ENCODE assay signal across 32 cellular contexts in genomic region chr2:24008672-24009366, GRCh38. TPM values are rescaled to one million over a fixed set of nuclear protein-coding genes. Genes with fewer than 3 reads are reported as not detected.
A peak's percentile ranks its signal among the peaks of the same experiment; 100 is the strongest.
DNase-seq lines count a peak whose midpoint lies in the region; ATAC-seq, FAIRE-seq and TF ChIP-seq lines count a peak whose summit lies in the region.
"Had no signal": no experiment of that assay in that cellular context is flagged by ENCODE, and none has a peak within 500 bp of the region (broad histone marks: within the 10 kb centered on the region; RNA-seq: fewer than 3 reads in every experiment).

No MANE protein-coding gene starts in this region.

- H3K56ac ChIP-seq in H9 (ENCODE audit: insufficient read length, low read depth, low read length) (no peak overlapping the region), H1 (replicated peaks; ENCODE audit: insufficient read length, low read depth, low read length) (no peak overlapping the region)

- H4K5ac ChIP-seq in H9 (ENCODE audit: insufficient read length, low read depth, low read length) (no peak overlapping the region), H1 (ENCODE audit: insufficient read length, low read depth, low read length) (no peak overlapping the region)

- H4K91ac ChIP-seq in H9 (ENCODE audit: insufficient read length, low read depth, low read length), result no peak overlapping the region
- H4K91ac ChIP-seq in H1 (replicated peaks; ENCODE audit: insufficient read length, low read length), result no peak overlapping the region

- TF ChIP-seq CTCF in A549 (IDR thresholded peaks at IDR 0.05) (no peak), H9 (conservative IDR thresholded peaks at IDR 0.05) (no peak), H1 (IDR thresholded peaks at IDR 0.05; ENCODE audit: control extremely low read depth in 1 of 3, insufficient read depth in 1 of 3, low read depth in 1 of 3, low read length in 3 of 3) (no peak), mesothelial cell of epicardium (IDR thresholded peaks at IDR 0.05; ENCODE audit: unreplicated experiment) (no peak), HFFc6 (IDR thresholded peaks at IDR 0.05) (no peak)

- peak overlapping the region; percentile 48 to 72 for H3K27ac ChIP-seq in A549
- H3K27ac ChIP-seq in H9 (ENCODE audit: insufficient read length, low read depth, low read length), result no peak overlapping the region
- no peak overlapping the region for H3K27ac ChIP-seq in H1 (ENCODE audit: low read depth, low read length)
- H3K27ac ChIP-seq: colonic mucosa, epithelial cell of prostate, SJSA1, spleen, thoracic aorta, WERI-Rb-1 had no signal

- H3K18ac ChIP-seq in H9 (ENCODE audit: insufficient read length, low read depth, low read length) (no peak overlapping the region), H1 (ENCODE audit: extremely low read depth, low read length) (peak overlapping the region; percentile 15; the same call in 1 of the 2 replicates)

- CTCF ChIA-PET in A549 (lab: Yijun Ruan, JAX), result interaction anchor here (1.1 to 2.5 kb wide), 3 partner anchors 22 to 82 kb away, joined by 4 to 12 read pairs (median 5); partner anchors contain the start of genes ATAD2B and TP53I3
- CTCF ChIA-PET in H1 (lab: Charles Lee; ENCODE audit: partially characterized antibody), result interaction anchor here (0.8 to 1.9 kb wide), 7 partner anchors 11 to 82 kb away, joined by 3 to 8 read pairs (median 4); partner anchors contain the start of gene ATAD2B

- H3K79me2 ChIP-seq in H9 (ENCODE audit: insufficient read depth, low read length), result no peaks in the 10 kb centered on the region
- no peaks in the 10 kb centered on the region for H3K79me2 ChIP-seq in H1 (ENCODE audit: control insufficient read depth in 1 of 2, insufficient read depth in 2 of 2, low read length in 2 of 2)

- no peaks in the 10 kb centered on the region for H4K20me1 ChIP-seq in H9 (ENCODE audit: control insufficient read depth, insufficient read depth, insufficient read length)
- H4K20me1 ChIP-seq in H1 (replicated peaks in 1 of 2; ENCODE audit: control insufficient read depth in 1 of 2, insufficient read depth in 2 of 2, low read length in 2 of 2), result no peaks in the 10 kb centered on the region

- H3K23ac ChIP-seq in H9 (ENCODE audit: insufficient read length, low read depth, low read length), result no peak overlapping the region
- no peak overlapping the region for H3K23ac ChIP-seq in H1 (ENCODE audit: insufficient read length)

- H3K4ac ChIP-seq in H9 (ENCODE audit: low read depth, low read length) (no peak overlapping the region), H1 (replicated peaks; ENCODE audit: insufficient read length, low read depth, low read length) (no peak overlapping the region)

- ATAC-seq in A549 (peak; percentile 69 to 72; a peak in 5 of 6 replicates), HG03097 (IDR thresholded peaks at IDR 0.05; ENCODE audit: low FRiP score, unreplicated experiment) (no peak)
- no peak for ATAC-seq in activated T-cell treated with anti-CD3 and anti-CD28 coated beads, Interleukin-2, amount 50 U/mL, for 72 hours (replicated peaks in 1 of 2)
- ATAC-seq: CD8-positive, alpha-beta T cell had no signal

- H3K79me1 ChIP-seq in H9 (ENCODE audit: insufficient read depth, low read depth, low read length, poor library complexity, severe bottlenecking) (no peaks in the 10 kb centered on the region), H1 (ENCODE audit: low read depth, low read length) (no peaks in the 10 kb centered on the region)

- peak; percentile 68 for FAIRE-seq in A549 (lab: Jason Lieb, UNC)
- FAIRE-seq in H1 (lab: Jason Lieb, UNC), result no peak
- FAIRE-seq: GM12892, urothelium cell line had no signal

- H3K4me3 ChIP-seq in A549 (0 out of 3 replicates have a peak overlapping the region, but pooled peaks have one; percentile 11), H1 (ENCODE audit: extremely low read depth in 1 of 4, insufficient read depth in 2 of 4, low read depth in 3 of 4, low read length in 4 of 4) (no peak overlapping the region)

- H3K14ac ChIP-seq in H9 (ENCODE audit: insufficient read depth, low read length) (no peak overlapping the region), H1 (ENCODE audit: insufficient read length) (no peak overlapping the region)

- no peak overlapping the region for H3K9ac ChIP-seq in H9 (ENCODE audit: extremely low read depth, insufficient read length, low read length)
- H3K9ac ChIP-seq in H1 (replicated peaks in 1 of 4; ENCODE audit: extremely low read depth in 1 of 4, low read depth in 3 of 4, low read length in 3 of 4), result no peak overlapping the region

- POLR2A ChIA-PET in A549 (lab: Yijun Ruan, JAX) (interaction anchor here (0.6 kb wide), 1 partner anchor 69 kb away, joined by 7 read pairs; no protein-coding TSS in a partner anchor), H1 (lab: Charles Lee; ENCODE audit: partially characterized antibody) (interaction anchor here (0.6 to 3.6 kb wide), 9 partner anchors 11 to 307 kb away, joined by 3 to 20 read pairs (median 5); partner anchors contain the start of genes ATAD2B and SF3B6)

- H2BK20ac ChIP-seq in H9 (ENCODE audit: low read depth, low read length, poor library complexity, severe bottlenecking), result no peak overlapping the region
- no peak overlapping the region for H2BK20ac ChIP-seq in H1 (ENCODE audit: low read length)

- H3K9me3 Mint-ChIP-seq in H9 (no peaks in the 10 kb centered on the region), mesothelial cell of epicardium (no peaks in the 10 kb centered on the region), HFFc6 (no peaks in the 10 kb centered on the region)
- H3K9me3 Mint-ChIP-seq in activated T-cell treated with anti-CD3 and anti-CD28 coated beads, Interleukin-2, amount 50 U/mL, for 72 hours, result no peaks in the 10 kb centered on the region
- H3K9me3 Mint-ChIP-seq: activated naive CD8-positive, alpha-beta T cell treated with anti-CD3 and anti-CD28 coated beads for 36 hours; CD8-positive, alpha-beta T cell; stimulated activated naive CD8-positive, alpha-beta T cell treated with anti-CD3 and anti-CD28 coated beads, Interleukin-15, amount 100 ng/mL, for 72 hours had no signal

- H3K36me3 Mint-ChIP-seq in H9 (ENCODE audit: insufficient read depth in 1 of 3, low read depth in 3 of 3) (no peaks in the 10 kb centered on the region; a peak in 1 of 7 replicates), mesothelial cell of epicardium (peaks cover 2% of the 10 kb centered on the region), HFFc6 (ENCODE audit: low read depth) (no peaks in the 10 kb centered on the region; the same call in 1 of the 2 replicates)
- H3K36me3 Mint-ChIP-seq in activated T-cell treated with anti-CD3 and anti-CD28 coated beads, Interleukin-2, amount 50 U/mL, for 72 hours (ENCODE audit: insufficient read depth in 2 of 2), result no peaks in the 10 kb centered on the region
- H3K36me3 Mint-ChIP-seq: activated naive CD8-positive, alpha-beta T cell treated with anti-CD3 and anti-CD28 coated beads for 36 hours; CD8-positive, alpha-beta T cell had no signal

- no peak for TF ChIP-seq RAD21 in A549 (conservative IDR thresholded peaks at IDR 0.05 in 1 of 2, IDR thresholded peaks at IDR 0.05 in 1 of 2)
- TF ChIP-seq RAD21 in H1 (IDR thresholded peaks at IDR 0.05 in 1 of 2, conservative IDR thresholded peaks at IDR 0.05 in 1 of 2; ENCODE audit: low read depth in 2 of 2, low read length in 2 of 2), result no peak

- H4K8ac ChIP-seq in H9 (replicated peaks; ENCODE audit: insufficient read length, low read depth, low read length) (no peak overlapping the region), H1 (ENCODE audit: extremely low read depth, insufficient read depth, low read length) (no peak overlapping the region)

- peaks cover 45% of the 10 kb centered on the region for H3K4me1 ChIP-seq in A549
- no peaks in the 10 kb centered on the region; the same call in 1 of the 2 replicates for H3K4me1 ChIP-seq in H9 (ENCODE audit: insufficient read depth, low read length)
- H3K4me1 ChIP-seq in H1 (replicated peaks in 1 of 4; ENCODE audit: control insufficient read depth in 3 of 4, insufficient read depth in 4 of 4, low read length in 3 of 4), result peaks cover 0 to 15% (median 11%) of the 10 kb centered on the region in 4 experiments; a peak in 6 of 7 replicates
- H3K4me1 ChIP-seq: colonic mucosa had no signal

- H3K27me3 ChIP-seq in H9 (ENCODE audit: insufficient read depth, low read length), result no peaks in the 10 kb centered on the region; the same call in 1 of the 2 replicates
- H3K27me3 ChIP-seq in H1 (replicated peaks in 1 of 4; ENCODE audit: control insufficient read depth in 3 of 4, extremely low read depth in 1 of 4, insufficient read depth in 3 of 4, low read length in 3 of 4), result peaks cover 0 to 13% (median 6%) of the 10 kb centered on the region in 4 experiments; a peak in 3 of 7 replicates
- H3K27me3 ChIP-seq: SJSA1 had no signal

- H2BK120ac ChIP-seq in H9 (ENCODE audit: low read depth, low read length, poor library complexity, severe bottlenecking) (no peak overlapping the region), H1 (replicated peaks; ENCODE audit: low read depth, low read length) (no peak overlapping the region)

- H3K36me3 ChIP-seq in H1 (ENCODE audit: control insufficient read depth in 2 of 4, insufficient read depth in 4 of 4, low read length in 3 of 4), result no peaks in the 10 kb centered on the region
- H3K36me3 ChIP-seq: colonic mucosa, SJSA1, spleen, thoracic aorta, WERI-Rb-1 had no signal

- H3K4me1 Mint-ChIP-seq in H9, result peaks cover 20 to 21% of the 10 kb centered on the region in 2 experiments
- H3K4me1 Mint-ChIP-seq in mesothelial cell of epicardium, result peaks cover 8% of the 10 kb centered on the region
- H3K4me1 Mint-ChIP-seq in activated T-cell treated with anti-CD3 and anti-CD28 coated beads, Interleukin-2, amount 50 U/mL, for 72 hours (ENCODE audit: low read depth), result no peaks in the 10 kb centered on the region
- peaks cover 6% of the 10 kb centered on the region; the same call in 1 of the 2 replicates for H3K4me1 Mint-ChIP-seq in HFFc6 (ENCODE audit: low read depth)

- peak overlapping the region in 1 of 3 experiments; percentile 85; a peak in 2 of 7 replicates for H3K27ac Mint-ChIP-seq in H9
- H3K27ac Mint-ChIP-seq in mesothelial cell of epicardium, result no peak overlapping the region
- no peak overlapping the region for H3K27ac Mint-ChIP-seq in activated T-cell treated with anti-CD3 and anti-CD28 coated beads, Interleukin-2, amount 50 U/mL, for 72 hours
- no peak overlapping the region for H3K27ac Mint-ChIP-seq in HFFc6
- H3K27ac Mint-ChIP-seq: activated naive CD8-positive, alpha-beta T cell treated with anti-CD3 and anti-CD28 coated beads for 36 hours; CD8-positive, alpha-beta T cell; stimulated activated naive CD8-positive, alpha-beta T cell treated with anti-CD3 and anti-CD28 coated beads, Interleukin-15, amount 100 ng/mL, for 72 hours had no signal

- H3K27me3 Mint-ChIP-seq in H9 (ENCODE audit: low read depth) (peaks cover 15% of the 10 kb centered on the region), mesothelial cell of epicardium (ENCODE audit: low read depth) (peaks cover 34% of the 10 kb centered on the region), HFFc6 (ENCODE audit: insufficient read depth) (peaks cover 4% of the 10 kb centered on the region; the same call in 1 of the 2 replicates)
- H3K27me3 Mint-ChIP-seq in activated T-cell treated with anti-CD3 and anti-CD28 coated beads, Interleukin-2, amount 50 U/mL, for 72 hours (ENCODE audit: low read depth), result peaks cover 36% of the 10 kb centered on the region

- 35% methylated on average over 13 of the region's 13 CpGs for WGBS in A549 (ENCODE audit: missing lambda C conversion rate)
- no CpG with 5 or more reads among the region's 13 CpGs for WGBS in H9 (ENCODE audit: extremely low coverage, insufficient read length, low lambda C conversion rate)
- 83% methylated on average over 13 of the region's 13 CpGs; no CpG with 5 or more reads in 1 of the 2 experiments for WGBS in H1 (ENCODE audit: extremely low coverage in 1 of 2, insufficient coverage in 1 of 2, insufficient read length in 1 of 2, insufficient replicate concordance in 2 of 2, low coverage in 1 of 2, low lambda C conversion rate in 2 of 2, missing lambda C conversion rate in 1 of 2), 2 experiments

- H3K9me3 ChIP-seq in A549 (no peaks in the 10 kb centered on the region), H9 (ENCODE audit: control insufficient read depth, low read depth, low read length) (no peaks in the 10 kb centered on the region), H1 (ENCODE audit: insufficient read depth in 2 of 2, low read depth in 1 of 2, low read length in 1 of 2) (no peaks in the 10 kb centered on the region)
- H3K9me3 ChIP-seq: colonic mucosa, SJSA1, spleen, thoracic aorta had no signal

- no peaks in the 10 kb centered on the region for H3K23me2 ChIP-seq in H9 (ENCODE audit: insufficient read length, low read depth, low read length, poor library complexity, severe bottlenecking)
- H3K23me2 ChIP-seq in H1 (ENCODE audit: low read depth, low read length), result peaks cover 4% of the 10 kb centered on the region; the same call in 1 of the 2 replicates

- no peak overlapping the region for H2AK5ac ChIP-seq in H9 (ENCODE audit: insufficient read length, low read length)
- H2AK5ac ChIP-seq in H1 (ENCODE audit: low read depth, low read length), result no peak overlapping the region

- H2BK12ac ChIP-seq in H9 (ENCODE audit: insufficient read length, low read depth, low read length), result no peak overlapping the region
- H2BK12ac ChIP-seq in H1 (ENCODE audit: low read depth, low read length), result no peak overlapping the region

- H3K4me2 ChIP-seq in A549 (peak overlapping the region; percentile 67), H9 (ENCODE audit: insufficient read depth, insufficient read length, low read length) (no peak overlapping the region), H1 (ENCODE audit: insufficient read depth in 1 of 2, low read depth in 2 of 2, low read length in 2 of 2) (peak overlapping the region; percentile 62 to 90; a peak in 2 of 4 replicates)

- no peak overlapping the region for H2BK15ac ChIP-seq in H9 (ENCODE audit: low read depth, low read length)
- H2BK15ac ChIP-seq in H1 (ENCODE audit: low read length), result 0 out of 2 replicates have a peak overlapping the region, but pooled peaks have one; percentile 36

- DNase-seq in A549 (ENCODE audit: low read depth in 1 of 2, low spot score in 1 of 2) (peak; percentile 50 to 56), H9 (no peak), H1 (ENCODE audit: low read depth in 1 of 2, low spot score in 2 of 2) (no peak), mesothelial cell of epicardium (ENCODE audit: low spot score in 2 of 2, unreplicated experiment in 2 of 2) (no peak), HFFc6 (no peak), NCI-H446 (lab: John Stamatoyannopoulos, UW) (no peak)
- no peak for DNase-seq in activated T-cell treated with anti-CD3 and anti-CD28 coated beads, Interleukin-2, amount 50 U/mL, for 72 hours
- DNase-seq: activated CD4-positive, alpha-beta T cell treated with anti-CD3 and anti-CD28 coated beads for 48 hours; activated effector memory CD4-positive, alpha-beta T cell treated with Interleukin-2 at 50 U/mL for 16 hours; activated naive CD8-positive, alpha-beta T cell treated with anti-CD3 and anti-CD28 coated beads for 36 hours; aorta; CD8-positive, alpha-beta T cell; colonic mucosa; effector CD4-positive, alpha-beta T cell; NCI-H1092 treated with DMSO at 0.1 percent for 48 hours; NCI-H1694 treated with DMSO at 0.1 percent for 48 hours; NCI-H510A treated with DMSO at 0.1 percent for 48 hours; posterior cingulate gyrus; RPMI8226; spleen; stimulated activated CD4-positive, alpha-beta T cell treated with anti-CD3 and anti-CD28 coated beads, Interleukin-2, amount 100 ng/mL, for 24 hours; stimulated activated CD8-positive, alpha-beta memory T cell treated with anti-CD3 and anti-CD28 coated beads, Interleukin-4, amount 100 ng/mL, for 48 hours; stimulated activated naive CD8-positive, alpha-beta T cell treated with anti-CD3 and anti-CD28 coated beads, Interleukin-15, amount 100 ng/mL, for 72 hours; T1000; WERI-Rb-1 had no signal

- H2BK5ac ChIP-seq in H9 (ENCODE audit: insufficient read length, low read length), result no peak overlapping the region
- H2BK5ac ChIP-seq in H1 (ENCODE audit: low read depth, low read length), result no peak overlapping the region

- H2AFZ ChIP-seq in H9 (ENCODE audit: low read length) (no peak overlapping the region), H1 (ENCODE audit: low read length) (no peak overlapping the region)

- H3T11ph ChIP-seq in H9 (ENCODE audit: low read length), result no peak overlapping the region

- TF ChIP-seq POLR2A in A549 (IDR thresholded peaks at IDR 0.05; ENCODE audit: low read length), result no peak
- TF ChIP-seq POLR2A in H1 (IDR thresholded peaks at IDR 0.05; ENCODE audit: control extremely low read depth in 1 of 2, low read depth in 2 of 2, low read length in 2 of 2), result no peak

- H3K4me3 Mint-ChIP-seq in H9, result peak overlapping the region; percentile 60 to 62; a peak in 2 of 5 replicates
- H3K4me3 Mint-ChIP-seq in mesothelial cell of epicardium, result peak overlapping the region; percentile 51
- no peak overlapping the region for H3K4me3 Mint-ChIP-seq in activated T-cell treated with anti-CD3 and anti-CD28 coated beads, Interleukin-2, amount 50 U/mL, for 72 hours
- no peak overlapping the region for H3K4me3 Mint-ChIP-seq in HFFc6
- H3K4me3 Mint-ChIP-seq: activated naive CD8-positive, alpha-beta T cell treated with anti-CD3 and anti-CD28 coated beads for 36 hours; CD8-positive, alpha-beta T cell had no signal

- TF ChIP-seq EP300 in A549 (IDR thresholded peaks at IDR 0.05) (no peak), H1 (IDR thresholded peaks at IDR 0.05; ENCODE audit: borderline replicate concordance in 1 of 2, low read depth in 2 of 2, low read length in 2 of 2) (no peak)

RNA-seq across cellular contexts. Expression of gene MFSD2B, which starts 1.1 kb away (rescaled TPM):
- 0.09 and 0.15 TPM in 2 replicates for polyA plus RNA-seq in A549 (2011; rRNA removed)
- 0.09 and 0.22 TPM in 2 replicates for polyA plus RNA-seq in A549 (2012; cell fraction: cytosol; rRNA removed)
- polyA plus RNA-seq in A549 (2012; cell fraction: nucleus; rRNA removed), result 0.34 and 0.46 TPM in 2 replicates
- 0.17 to 0.36 TPM (median 0.25 TPM) in 3 replicates for polyA plus RNA-seq in A549 (2017; fragmentation: RNase III; extraction: RNeasy Plus Mini Kit Qiagen cat#74134 plus additional on column Dnase treatment)
- 0.29 and 1.1 TPM in 2 replicates for polyA minus RNA-seq in A549 (2011; rRNA and poly(A)+ RNA removed)
- 0.42 and 1.3 TPM in 2 replicates for total RNA-seq in H9 (2021)
- total RNA-seq in H1 (2021; fragmentation: NEBNext Ultra II Directional; extraction: Animal tissue kit (Norgen Biotek cat#: 25700)), result 0.48 and 1.1 TPM in 2 replicates
- polyA plus RNA-seq in H1 (2011; rRNA removed), result 0.33 and 0.46 TPM in 2 replicates
- polyA plus RNA-seq in H1 (2011; cell fraction: cytosol; rRNA removed), result 0.16 TPM
- polyA plus RNA-seq in H1 (2011; cell fraction: nucleus; rRNA removed), result 0.81 TPM
- polyA plus RNA-seq in H1 (2012, experiment 1 of 2), result 0.17 to 2.4 TPM (median 1.1 TPM) in 4 replicates
- polyA plus RNA-seq in H1 (2012, experiment 2 of 2), result 0.31 TPM
- 0.59 TPM for polyA plus RNA-seq in H1 (2013, experiment 1 of 2)
- polyA plus RNA-seq in H1 (2013, experiment 2 of 2), result 0.44 TPM
- polyA minus RNA-seq in H1 (2011; rRNA and poly(A)+ RNA removed), result 0.17 and 1.4 TPM in 2 replicates
- polyA minus RNA-seq in H1 (2011; cell fraction: cytosol; rRNA and poly(A)+ RNA removed), result not detected
- polyA minus RNA-seq in H1 (2011; cell fraction: nucleus; rRNA and poly(A)+ RNA removed), result 0.20 TPM
- total RNA-seq in mesothelial cell of epicardium, result 0.16 to 0.84 TPM (median 0.31 TPM) in 3 replicates
- under 1 TPM; 0.24 to 0.35 TPM for total RNA-seq in activated T-cell treated with anti-CD3 and anti-CD28 coated beads, Interleukin-2, amount 50 U/mL, for 72 hours
- total RNA-seq in HFFc6 (2021; fragmentation: NEBNext Ultra II Directional; extraction: Animal tissue kit (Norgen Biotek cat#: 25700)), result under 1 TPM; 0.18 to 0.35 (median 0.24) TPM
- total RNA-seq: A172, SJSA1 had no signal

RNA-seq across cellular contexts. Expression of gene WDCP, which starts 38.4 kb away (rescaled TPM):
- polyA plus RNA-seq in A549 (2011; rRNA removed) (20.8 and 30.1 TPM in 2 replicates), A549 (2017; fragmentation: RNase III; extraction: RNeasy Plus Mini Kit Qiagen cat#74134 plus additional on column Dnase treatment) (12.1 to 12.9 TPM (median 12.7 TPM) in 3 replicates), H1 (2011; rRNA removed) (18.0 and 19.2 TPM in 2 replicates)
- 6.7 and 8.4 TPM in 2 replicates for polyA plus RNA-seq in A549 (2012; cell fraction: cytosol; rRNA removed)
- polyA plus RNA-seq in A549 (2012; cell fraction: nucleus; rRNA removed), result 6.6 and 9.5 TPM in 2 replicates
- polyA minus RNA-seq in A549 (2011; rRNA and poly(A)+ RNA removed), result 39.7 and 56.6 TPM in 2 replicates
- total RNA-seq in H9 (2021) (36.9 and 40.0 TPM in 2 replicates), mesothelial cell of epicardium (16.0 to 21.0 TPM (median 17.9 TPM) in 3 replicates)
- 37.6 and 40.1 TPM in 2 replicates for total RNA-seq in H1 (2021; fragmentation: NEBNext Ultra II Directional; extraction: Animal tissue kit (Norgen Biotek cat#: 25700))
- polyA plus RNA-seq in H1 (2011; cell fraction: cytosol; rRNA removed), result 21.5 TPM
- 22.9 TPM for polyA plus RNA-seq in H1 (2011; cell fraction: nucleus; rRNA removed)
- polyA plus RNA-seq in H1 (2012, experiment 1 of 2), result 18.2 to 21.5 TPM (median 20.2 TPM) in 4 replicates
- polyA plus RNA-seq in H1 (2012, experiment 2 of 2), result 1.3 TPM
- polyA plus RNA-seq in H1 (2013, experiment 1 of 2), result 15.0 TPM
- 15.4 TPM for polyA plus RNA-seq in H1 (2013, experiment 2 of 2)
- 119 and 146 TPM in 2 replicates for polyA minus RNA-seq in H1 (2011; rRNA and poly(A)+ RNA removed)
- 14.8 TPM for polyA minus RNA-seq in H1 (2011; cell fraction: cytosol; rRNA and poly(A)+ RNA removed)
- polyA minus RNA-seq in H1 (2011; cell fraction: nucleus; rRNA and poly(A)+ RNA removed), result 20.8 TPM
- 10 to 100 TPM; 14.9 to 17.7 TPM for total RNA-seq in activated T-cell treated with anti-CD3 and anti-CD28 coated beads, Interleukin-2, amount 50 U/mL, for 72 hours
- total RNA-seq in HFFc6 (2021; fragmentation: NEBNext Ultra II Directional; extraction: Animal tissue kit (Norgen Biotek cat#: 25700)), result 10 to 100 TPM; 12.0 to 19.4 (median 13.5) TPM

RNA-seq across cellular contexts. Expression of gene FKBP1B, which starts 40.7 kb away (rescaled TPM):
- polyA plus RNA-seq in A549 (2011; rRNA removed), result 16.1 and 23.4 TPM in 2 replicates
- polyA plus RNA-seq in A549 (2012; cell fraction: cytosol; rRNA removed), result 23.5 and 24.2 TPM in 2 replicates
- 10.0 and 12.5 TPM in 2 replicates for polyA plus RNA-seq in A549 (2012; cell fraction: nucleus; rRNA removed)
- 8.5 to 9.1 TPM (median 8.9 TPM) in 3 replicates for polyA plus RNA-seq in A549 (2017; fragmentation: RNase III; extraction: RNeasy Plus Mini Kit Qiagen cat#74134 plus additional on column Dnase treatment)
- polyA minus RNA-seq in A549 (2011; rRNA and poly(A)+ RNA removed), result 7.6 and 8.4 TPM in 2 replicates
- total RNA-seq in H9 (2021), result 59.7 and 61.6 TPM in 2 replicates
- 47.6 and 50.8 TPM in 2 replicates for total RNA-seq in H1 (2021; fragmentation: NEBNext Ultra II Directional; extraction: Animal tissue kit (Norgen Biotek cat#: 25700))
- 135 and 151 TPM in 2 replicates for polyA plus RNA-seq in H1 (2011; rRNA removed)
- polyA plus RNA-seq in H1 (2011; cell fraction: cytosol; rRNA removed), result 115 TPM
- polyA plus RNA-seq in H1 (2011; cell fraction: nucleus; rRNA removed), result 66.1 TPM
- 66.5 to 71.0 TPM (median 68.8 TPM) in 4 replicates for polyA plus RNA-seq in H1 (2012, experiment 1 of 2)
- polyA plus RNA-seq in H1 (2012, experiment 2 of 2), result 56.0 TPM
- 49.8 TPM for polyA plus RNA-seq in H1 (2013, experiment 1 of 2)
- polyA plus RNA-seq in H1 (2013, experiment 2 of 2), result 49.9 TPM
- 55.8 and 56.9 TPM in 2 replicates for polyA minus RNA-seq in H1 (2011; rRNA and poly(A)+ RNA removed)
- 18.5 TPM for polyA minus RNA-seq in H1 (2011; cell fraction: cytosol; rRNA and poly(A)+ RNA removed)
- 17.9 TPM for polyA minus RNA-seq in H1 (2011; cell fraction: nucleus; rRNA and poly(A)+ RNA removed)
- total RNA-seq in mesothelial cell of epicardium, result 14.6 to 18.0 TPM (median 16.9 TPM) in 3 replicates
- 1 to 10 TPM; 2.2 to 4.2 TPM for total RNA-seq in activated T-cell treated with anti-CD3 and anti-CD28 coated beads, Interleukin-2, amount 50 U/mL, for 72 hours
- 1 to 10 TPM; 4.0 to 6.9 (median 5.2) TPM for total RNA-seq in HFFc6 (2021; fragmentation: NEBNext Ultra II Directional; extraction: Animal tissue kit (Norgen Biotek cat#: 25700))

Comparison
In these comparisons a context has a peak if more than half of its experiments do, and no peak if none do; other contexts are left out.
1. ATAC-seq: peak in A549 (2 of 2); none in HG03097 (single experiment) and activated T-cell treated with anti-CD3 and anti-CD28 coated beads, Interleukin-2, amount 50 U/mL, for 72 hours (0 of 2).
2. DNase-seq: peak in A549 (2 of 2); none in H9 (single experiment), H1 (0 of 2), mesothelial cell of epicardium (0 of 2), activated T-cell treated with anti-CD3 and anti-CD28 coated beads, Interleukin-2, amount 50 U/mL, for 72 hours (0 of 2), HFFc6 (single experiment) and NCI-H446 (0 of 2).
3. H3K27ac ChIP-seq: peak in A549 (2 of 2); none in H9 (single experiment) and H1 (single experiment).
4. H3K4me3 Mint-ChIP-seq: peak in H9 (2 of 2) and mesothelial cell of epicardium (single experiment); none in activated T-cell treated with anti-CD3 and anti-CD28 coated beads, Interleukin-2, amount 50 U/mL, for 72 hours (0 of 2) and HFFc6 (single experiment).
5. Of the 18 proteins assayed by ChIP-seq in both H1 and A549: peak only in H1: none; only in A549: MAX and USF2; in both: none; in neither: 15; mixed calls (peak in some experiments, not most) for 1.